28 cellular contexts compared by ENCODE assay signal in the genomic region with DNA sequence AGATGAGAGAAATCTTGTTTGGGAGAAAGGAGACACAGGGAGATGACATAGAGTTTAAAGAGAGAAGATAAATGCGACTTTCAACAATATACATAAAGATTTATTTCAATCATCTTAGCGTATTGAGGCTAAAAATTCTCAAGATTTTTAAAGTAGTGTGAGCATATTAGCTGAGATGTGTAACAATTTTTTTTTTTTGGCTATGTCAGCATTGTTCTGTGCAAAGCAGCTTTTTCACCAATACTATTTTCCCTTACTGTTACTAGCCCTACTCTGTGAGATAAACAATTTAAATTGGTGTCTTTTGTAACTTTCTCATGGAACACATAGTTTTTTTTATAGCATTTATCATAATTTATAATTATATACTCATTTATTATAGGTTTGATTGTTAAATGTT.
"Had no signal": no experiment of that assay in that cellular context is flagged by ENCODE, and none has a peak within 500 bp of the region (broad histone marks: within the 10 kb centered on the region; RNA-seq: fewer than 3 reads in every experiment).

No MANE protein-coding gene starts in this region.

- H3K4me1 ChIP-seq: colonic mucosa, esophagus squamous epithelium, foreskin keratinocyte, gastrocnemius medialis, heart left ventricle, heart right ventricle had no signal

- ATAC-seq: effector memory CD8-positive, alpha-beta T cell; esophagus mucosa; foreskin keratinocyte; gastrocnemius medialis; gastroesophageal sphincter; heart left ventricle; heart right ventricle had no signal

- H3K27me3 ChIP-seq: colonic mucosa, dorsolateral prefrontal cortex, esophagus muscularis mucosa, esophagus squamous epithelium, foreskin keratinocyte, gastrocnemius medialis, gastroesophageal sphincter, heart left ventricle, heart right ventricle had no signal

- H3K4me3 ChIP-seq: colonic mucosa, coronary artery, dorsolateral prefrontal cortex, esophagus muscularis mucosa, esophagus squamous epithelium, gastrocnemius medialis, gastroesophageal sphincter, heart left ventricle, heart right ventricle had no signal

- H3K36me3 ChIP-seq: colonic mucosa, esophagus muscularis mucosa, esophagus squamous epithelium, gastrocnemius medialis, gastroesophageal sphincter, heart left ventricle, heart right ventricle had no signal

- H3K9me3 ChIP-seq: colonic mucosa, esophagus muscularis mucosa, esophagus squamous epithelium, gastrocnemius medialis, gastroesophageal sphincter, heart left ventricle, heart right ventricle had no signal

- H3K27ac ChIP-seq: colonic mucosa, coronary artery, dorsolateral prefrontal cortex, epithelial cell of prostate, esophagus muscularis mucosa, esophagus squamous epithelium, foreskin keratinocyte, gastrocnemius medialis, gastroesophageal sphincter, heart left ventricle, heart right ventricle had no signal

- FAIRE-seq: colon, endometrium, endothelial cell of umbilical vein, frontal cortex had no signal

- DNase-seq: colonic mucosa; cortex of kidney; dermis blood vessel endothelial cell; dorsolateral prefrontal cortex; effector CD4-positive, alpha-beta T cell; effector CD8-positive, alpha-beta T cell; effector memory CD4-positive, alpha-beta T cell; effector memory CD8-positive, alpha-beta T cell; endodermal cell; erythroblast; esophagus squamous epithelium; foreskin fibroblast; foreskin keratinocyte; foreskin melanocyte; gastrocnemius medialis; glutamatergic neuron; head of caudate nucleus; heart left ventricle; heart right ventricle had no signal
